ENCODE assay signal across 23 cellular contexts in genomic region chr14:93582516-93582915, GRCh38.
"Had no signal": no experiment of that assay in that cellular context is flagged by ENCODE, and none has a peak within 500 bp of the region (broad histone marks: within the 10 kb centered on the region; RNA-seq: fewer than 3 reads in every experiment).

No MANE protein-coding gene starts in this region.

- DNase-seq: dorsolateral prefrontal cortex; effector CD4-positive, alpha-beta T cell; foreskin keratinocyte; immature natural killer cell; islet precursor cell; kidney glomerular epithelial cell; mesenchymal stem cell; mucosa of descending colon; naive B cell; right cardiac atrium; sigmoid colon; stimulated activated CD4-positive, alpha-beta T cell treated with anti-CD3 and anti-CD28 coated beads, Interleukin-2, amount 100 ng/mL, for 24 hours; stimulated activated CD4-positive, alpha-beta T cell treated with anti-CD3 and anti-CD28 coated beads, Interleukin-4, amount 100 ng/mL, for 24 hours; stimulated activated naive CD8-positive, alpha-beta T cell treated with anti-CD3 and anti-CD28 coated beads, Interleukin-15, Interleukin-2, amounts not matched to agents 100 U/mL and 50 U/mL, for 24 hours; substantia nigra; testis; tibial artery had no signal

- H3K9me3 ChIP-seq: gastroesophageal sphincter, mucosa of descending colon, prostate gland, sigmoid colon, testis, tibial artery had no signal

- H3K27ac ChIP-seq: epithelial cell of prostate, foreskin keratinocyte, gastroesophageal sphincter, prostate gland, sigmoid colon, testis, tibial artery had no signal

- H3K27me3 ChIP-seq: dorsolateral prefrontal cortex, foreskin keratinocyte, testis had no signal

- H3K36me3 ChIP-seq: gastroesophageal sphincter, prostate gland, sigmoid colon, tibial artery had no signal

- ATAC-seq: esophagus mucosa; foreskin keratinocyte; gastroesophageal sphincter; mucosa of descending colon; natural killer cell treated with Interleukin-12 subunit alpha and Interleukin-12 subunit beta and Interleukin-15 and Interleukin-18, amount 100 ng/mL, for 72 hours; stimulated activated effector memory CD8-positive, alpha-beta T cell treated with anti-CD3 and anti-CD28 coated beads, Interleukin-12 subunit alpha, Interleukin-12 subunit beta, amount 100 ng/mL, for 72 hours; stimulated activated naive CD8-positive, alpha-beta T cell treated with anti-CD3 and anti-CD28 coated beads, Interleukin-15, Interleukin-2, amounts not matched to agents 100 U/mL and 50 U/mL, for 24 hours had no signal

- H3K4me3 ChIP-seq: dorsolateral prefrontal cortex, gastroesophageal sphincter, mucosa of descending colon, prostate gland, sigmoid colon, testis, tibial artery had no signal

- H3K4me1 ChIP-seq: foreskin keratinocyte, gastroesophageal sphincter, prostate gland, sigmoid colon, testis, tibial artery had no signal
